ENCODE assay signal across 8 cellular contexts in genomic region chr10:77387701-77388100, GRCh38.
A peak's percentile ranks its signal among the peaks of the same experiment; 100 is the strongest.
DNase-seq lines count a peak whose midpoint lies in the region; TF ChIP-seq lines count a peak whose summit lies in the region.
"Not testable (repeated sequence)": the region's sequence is repeated elsewhere in the genome, so short reads cannot be mapped to it uniquely, and the experiment has no call there.

No MANE protein-coding gene starts in this region.

- not testable (repeated sequence) for H2AFZ ChIP-seq in smooth muscle cell (ENCODE audit: low read depth)

- not testable (repeated sequence) for TF ChIP-seq POLR2A in esophagus muscularis mucosa (IDR thresholded peaks at IDR 0.05; ENCODE audit: low read depth); transverse colon (IDR thresholded peaks at IDR 0.05)

- H3K4me1 Mint-ChIP-seq in HFFc6 (ENCODE audit: low read depth) (peaks cover 76% of the 10 kb centered on the region), chondrocyte (ENCODE audit: low read depth) (peaks cover 73% of the 10 kb centered on the region), nephron (peaks cover 65% of the 10 kb centered on the region)

- H3K27ac ChIP-seq in AG04450 (ENCODE audit: low read depth, low read length) (peak overlapping the region; percentile 75), esophagus muscularis mucosa (replicated peaks in 1 of 4) (peak overlapping the region; percentile 5 to 82 (median 30)), smooth muscle cell (ENCODE audit: low read depth) (peak overlapping the region; percentile 79), transverse colon (peak overlapping the region in 3 of 4 donors; percentile 14 to 82 (median 54))
- not testable (repeated sequence) for H3K27ac ChIP-seq in WERI-Rb-1

- H3K4me3 Mint-ChIP-seq in HFFc6, result peak overlapping the region; percentile 72
- H3K4me3 Mint-ChIP-seq in chondrocyte (ENCODE audit: unreplicated experiment); nephron: not testable (repeated sequence)

- H3F3A ChIP-seq in smooth muscle cell (ENCODE audit: low read depth), result peaks cover 22% of the 10 kb centered on the region

- peaks cover 12% of the 10 kb centered on the region for H3K36me3 Mint-ChIP-seq in HFFc6 (ENCODE audit: low read depth)
- H3K36me3 Mint-ChIP-seq in chondrocyte (ENCODE audit: low read depth); nephron (ENCODE audit: low read depth): not testable (repeated sequence)

- not testable (repeated sequence) for H3K79me2 ChIP-seq in smooth muscle cell (ENCODE audit: low read depth)

- CTCF ChIA-PET in AG04450 (lab: Charles Lee), result interaction anchor here (0.9 to 2.6 kb wide), 3 partner anchors 10 to 222 kb away, joined by 3 to 14 read pairs (median 3); no protein-coding TSS in a partner anchor

- H3K27ac Mint-ChIP-seq in HFFc6, result peak overlapping the region; percentile 95
- peak overlapping the region; percentile 92 for H3K27ac Mint-ChIP-seq in chondrocyte (ENCODE audit: unreplicated experiment)
- peak overlapping the region; percentile 86 to 90 (median 87) for H3K27ac Mint-ChIP-seq in nephron

- H3K27me3 Mint-ChIP-seq in HFFc6 (ENCODE audit: insufficient read depth); chondrocyte (ENCODE audit: low read depth): not testable (repeated sequence)
- H3K27me3 Mint-ChIP-seq in nephron (ENCODE audit: low read depth), result peaks cover 10% of the 10 kb centered on the region

- not testable (repeated sequence) for H4K20me1 ChIP-seq in smooth muscle cell (ENCODE audit: low read depth)

- not testable (repeated sequence) for DNase-seq in AG04450 (ENCODE audit: low read depth, low spot score); HFFc6; chondrocyte (ENCODE audit: low spot score); esophagus muscularis mucosa (ENCODE audit: extremely low spot score); smooth muscle cell (lab: John Stamatoyannopoulos, UW; ENCODE audit: unreplicated experiment); transverse colon
- DNase-seq in WERI-Rb-1, result peak; percentile 31

- TF ChIP-seq CTCF in AG04450 (IDR thresholded peaks at IDR 0.05; ENCODE audit: low read depth, low read length); HFFc6 (IDR thresholded peaks at IDR 0.05); WERI-Rb-1 (IDR thresholded peaks at IDR 0.05; ENCODE audit: low read depth, low read length); chondrocyte (IDR thresholded peaks at IDR 0.05); esophagus muscularis mucosa (IDR thresholded peaks at IDR 0.05); nephron (IDR thresholded peaks at IDR 0.05; ENCODE audit: unreplicated experiment in 3 of 3); smooth muscle cell (IDR thresholded peaks at IDR 0.05; ENCODE audit: borderline replicate concordance, insufficient read depth, poor library complexity, severe bottlenecking); transverse colon (IDR thresholded peaks at IDR 0.05): not testable (repeated sequence)

- peak overlapping the region; percentile 28 for H3K4me2 ChIP-seq in smooth muscle cell

- H3K4me1 ChIP-seq in esophagus muscularis mucosa (peaks cover 12 to 71% (median 68%) of the 10 kb centered on the region in 4 donors), smooth muscle cell (ENCODE audit: low read depth) (peaks cover 25% of the 10 kb centered on the region), transverse colon (peaks cover 5 to 36% (median 14%) of the 10 kb centered on the region in 4 donors)

- in situ Hi-C loops in transverse colon (cut with MboI; ENCODE audit: low pct_ligation_motif_present in 1 of 4, low pct_unique_long_range_greater_than_20kb in 1 of 4, low sequenced_read_pairs in 3 of 4), result loop anchor here in 1 of 4 donors (25.0 kb wide), 1 partner anchor 200 kb away; no protein-coding TSS in a partner anchor

- H3K9me3 ChIP-seq in AG04450 (ENCODE audit: control insufficient read depth, insufficient read depth, low read length); WERI-Rb-1 (ENCODE audit: severe bottlenecking); esophagus muscularis mucosa; smooth muscle cell (replicated peaks; ENCODE audit: low read depth); transverse colon: not testable (repeated sequence)

- H3K9me3 Mint-ChIP-seq in HFFc6; chondrocyte (ENCODE audit: low read depth); nephron: not testable (repeated sequence)

- H3K4me3 ChIP-seq in AG04450 (ENCODE audit: low read depth, low read length); WERI-Rb-1 (ENCODE audit: low read depth, low read length); esophagus muscularis mucosa; smooth muscle cell; transverse colon: not testable (repeated sequence)

- H3K9ac ChIP-seq in smooth muscle cell (ENCODE audit: low read depth), result not testable (repeated sequence)

- not testable (repeated sequence) for H3K27me3 ChIP-seq in AG04450 (ENCODE audit: control insufficient read depth, insufficient read depth, low read length); WERI-Rb-1 (ENCODE audit: insufficient read depth, low read depth, severe bottlenecking); esophagus muscularis mucosa; smooth muscle cell (ENCODE audit: low read depth)
- peaks cover 12% of the 10 kb centered on the region for H3K27me3 ChIP-seq in transverse colon

- TF ChIP-seq EP300 in esophagus muscularis mucosa (IDR thresholded peaks at IDR 0.05); transverse colon (IDR thresholded peaks at IDR 0.05; ENCODE audit: low read depth): not testable (repeated sequence)

- intact Hi-C loops in esophagus muscularis mucosa (cut with DNase I); transverse colon (cut with DNase I; ENCODE audit: low total_unique reads): not testable (repeated sequence)

- not testable (repeated sequence) for H3K36me3 ChIP-seq in WERI-Rb-1; esophagus muscularis mucosa; smooth muscle cell (ENCODE audit: low read depth); transverse colon

- POLR2A ChIA-PET in AG04450 (lab: Yijun Ruan, JAX), result interaction anchor here (1.3 to 2.0 kb wide), 2 partner anchors 37 to 324 kb away, joined by 3 to 4 read pairs; no protein-coding TSS in a partner anchor

- 70% methylated on average over 2 of the region's 2 CpGs for WGBS in esophagus muscularis mucosa
- WGBS in smooth muscle cell (ENCODE audit: low lambda C conversion rate), result 67% methylated on average over 2 of the region's 2 CpGs
- 72 to 83% methylated on average over 2 of the region's 2 CpGs for WGBS in transverse colon (ENCODE audit: low coverage in 1 of 2), 2 donors
